In the genomic region with DNA sequence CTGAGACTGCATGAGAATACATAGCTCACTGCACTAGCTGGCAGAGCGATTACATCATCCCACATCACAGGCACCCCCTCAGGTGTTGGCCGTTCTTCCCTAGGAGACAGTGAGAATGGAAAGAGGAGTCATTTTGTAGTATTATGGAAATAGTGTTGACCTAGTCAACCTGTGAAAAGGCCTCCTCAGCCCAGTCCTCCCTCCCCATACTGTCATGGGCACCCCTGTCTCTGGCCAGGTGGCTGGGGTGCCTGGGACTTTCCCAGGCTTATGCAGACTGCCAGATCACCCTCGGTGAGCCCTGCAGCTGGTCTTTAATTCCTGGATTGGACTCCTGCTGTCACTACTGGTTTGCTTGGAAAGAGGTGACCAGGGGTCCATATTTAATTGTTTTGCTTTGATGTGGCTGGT, we compare ENCODE assay signal across 15 cellular contexts. TPM values are rescaled to one million over a fixed set of nuclear protein-coding genes. Genes with fewer than 3 reads are reported as not detected.
A peak's percentile ranks its signal among the peaks of the same experiment; 100 is the strongest.
DNase-seq lines count a peak whose midpoint lies in the region; ATAC-seq and TF ChIP-seq lines count a peak whose summit lies in the region.
"Had no signal": no experiment of that assay in that cellular context is flagged by ENCODE, and none has a peak within 500 bp of the region (broad histone marks: within the 10 kb centered on the region; RNA-seq: fewer than 3 reads in every experiment).

No MANE protein-coding gene starts in this region.

- peak overlapping the region; percentile 38 for H3K27ac Mint-ChIP-seq in activated CD4-positive, alpha-beta T cell treated with anti-CD3 and anti-CD28 coated beads, Interleukin-2, amount 10 ng/mL, durations not matched to agents 24 days and 14 days

- no peak for ATAC-seq in sciatic nerve
- ATAC-seq in GM19463 (IDR thresholded peaks at IDR 0.05; ENCODE audit: unreplicated experiment) = no peak
- no peak for ATAC-seq in GM21528 (IDR thresholded peaks at IDR 0.05; ENCODE audit: low FRiP score, unreplicated experiment)
- ATAC-seq: heart left ventricle had no signal

- CTCF ChIA-PET in mammary epithelial cell (lab: Charles Lee; ENCODE audit: low non-redundant PET) = no interaction called here
- CTCF ChIA-PET in PC-9 (lab: Charles Lee) = no interaction called here

- dilution Hi-C loops in mammary epithelial cell (cut with HindIII; ENCODE audit: low sequenced_read_pairs) = no loop called here

- H3K9ac ChIP-seq in Loucy (ENCODE audit: low read depth, low read length, poor library complexity, severe bottlenecking) (peak overlapping the region; percentile 79), mammary epithelial cell (ENCODE audit: insufficient read depth, low read length) (no peak overlapping the region)
- H3K9ac ChIP-seq: parathyroid adenoma had no signal

- peak overlapping the region; percentile 92 for H3K4me3 ChIP-seq in Loucy (ENCODE audit: low read length, poor library complexity, severe bottlenecking)
- no peak overlapping the region for H3K4me3 ChIP-seq in mammary epithelial cell (replicated peaks in 1 of 3; ENCODE audit: insufficient read depth in 1 of 3, low read depth in 2 of 3, low read length in 3 of 3)
- no peak overlapping the region for H3K4me3 ChIP-seq in PC-9
- H3K4me3 ChIP-seq: adrenal gland had no signal

- no peaks in the 10 kb centered on the region for H3K9me2 ChIP-seq in Loucy (replicated peaks; ENCODE audit: low read depth, low read length)
- no peaks in the 10 kb centered on the region for H3K9me2 ChIP-seq in PC-9 (ENCODE audit: insufficient read depth)

- H3K27me3 Mint-ChIP-seq in activated CD4-positive, alpha-beta T cell treated with anti-CD3 and anti-CD28 coated beads, Interleukin-2, amount 10 ng/mL, durations not matched to agents 24 days and 14 days = no peaks in the 10 kb centered on the region

- H3K36me3 Mint-ChIP-seq in activated CD4-positive, alpha-beta T cell treated with anti-CD3 and anti-CD28 coated beads, Interleukin-2, amount 10 ng/mL, durations not matched to agents 24 days and 14 days (ENCODE audit: low read depth) = peaks cover 17% of the 10 kb centered on the region

- TF ChIP-seq CTCF in Loucy (conservative IDR thresholded peaks at IDR 0.05; ENCODE audit: low read length) (no peak), mammary epithelial cell (conservative IDR thresholded peaks at IDR 0.05 in 1 of 2, IDR thresholded peaks at IDR 0.05 in 1 of 2; ENCODE audit: extremely low read depth in 1 of 2, insufficient read depth in 1 of 2, low read depth in 1 of 2, low read length in 2 of 2) (no peak), PC-9 (conservative IDR thresholded peaks at IDR 0.05) (no peak)

- H3K79me2 ChIP-seq in Loucy (ENCODE audit: insufficient read depth, low read length) (peaks cover 88% of the 10 kb centered on the region), mammary epithelial cell (ENCODE audit: insufficient read depth, low read length) (peaks cover 75% of the 10 kb centered on the region), PC-9 (ENCODE audit: low read depth) (peaks cover 16% of the 10 kb centered on the region)

- H3K27me3 ChIP-seq in Loucy (ENCODE audit: insufficient read depth, low read length, poor library complexity, severe bottlenecking) = no peaks in the 10 kb centered on the region
- no peaks in the 10 kb centered on the region for H3K27me3 ChIP-seq in mammary epithelial cell (ENCODE audit: insufficient read depth, low read length)
- H3K27me3 ChIP-seq in PC-9 (ENCODE audit: insufficient read depth, low read depth) = no peaks in the 10 kb centered on the region
- H3K27me3 ChIP-seq: adrenal gland, heart left ventricle had no signal

- in situ Hi-C loops in mammary epithelial cell (cut with MboI; ENCODE audit: low sequenced_read_pairs in 2 of 2) = no loop called here

- BruUV-seq in mammary epithelial cell (replicated peaks; lab: Mats Ljungman, UMichigan) = no TSS peak
- BruUV-seq in PC-9 (replicated peaks; lab: Mats Ljungman, UMichigan) = no TSS peak

- H3K4me1 Mint-ChIP-seq in activated CD4-positive, alpha-beta T cell treated with anti-CD3 and anti-CD28 coated beads, Interleukin-2, amount 10 ng/mL, durations not matched to agents 24 days and 14 days = peaks cover 56% of the 10 kb centered on the region

- H2AFZ ChIP-seq in Loucy (ENCODE audit: low read length) (no peak overlapping the region), mammary epithelial cell (ENCODE audit: low read depth, low read length) (no peak overlapping the region), PC-9 (no peak overlapping the region)
- H2AFZ ChIP-seq: parathyroid adenoma had no signal

- H3K36me3 ChIP-seq in Loucy (ENCODE audit: insufficient read depth, low read length) = no peaks in the 10 kb centered on the region
- H3K36me3 ChIP-seq in mammary epithelial cell (ENCODE audit: insufficient read depth, low read length) = no peaks in the 10 kb centered on the region
- H3K36me3 ChIP-seq in PC-9 (ENCODE audit: low read depth) = no peaks in the 10 kb centered on the region
- H3K36me3 ChIP-seq: adrenal gland, heart left ventricle, left ventricle myocardium inferior had no signal

- H3K9me3 Mint-ChIP-seq in activated CD4-positive, alpha-beta T cell treated with anti-CD3 and anti-CD28 coated beads, Interleukin-2, amount 10 ng/mL, durations not matched to agents 24 days and 14 days = no peaks in the 10 kb centered on the region

- peak overlapping the region; percentile 92 for H3K4me3 Mint-ChIP-seq in activated CD4-positive, alpha-beta T cell treated with anti-CD3 and anti-CD28 coated beads, Interleukin-2, amount 10 ng/mL, durations not matched to agents 24 days and 14 days

- DNase-seq in activated CD4-positive, alpha-beta T cell treated with anti-CD3 and anti-CD28 coated beads, Interleukin-2, amount 10 ng/mL, durations not matched to agents 24 days and 14 days = no peak
- no peak for DNase-seq in activated CD4-positive, alpha-beta T cell treated with anti-CD3 and anti-CD28 coated beads for 4 hours
- DNase-seq in mammary epithelial cell (peak; percentile 31), sciatic nerve (ENCODE audit: low spot score) (peak; percentile 13), PC-9 (no peak)
- DNase-seq: ACHN; EL; stimulated activated CD4-positive, alpha-beta T cell treated with anti-CD3 and anti-CD28 coated beads, Interleukin-4, amount 100 ng/mL, for 24 hours had no signal

- H3K9me3 ChIP-seq in Loucy (ENCODE audit: insufficient read depth, low read depth, low read length) (no peaks in the 10 kb centered on the region), mammary epithelial cell (replicated peaks; ENCODE audit: insufficient read depth, low read length) (no peaks in the 10 kb centered on the region), PC-9 (ENCODE audit: insufficient read depth, low read depth) (no peaks in the 10 kb centered on the region)
- H3K9me3 ChIP-seq: adrenal gland, heart left ventricle, left ventricle myocardium inferior had no signal

- H3K4me1 ChIP-seq in Loucy (ENCODE audit: insufficient read depth, low read length, poor library complexity, severe bottlenecking) (peaks cover 75% of the 10 kb centered on the region), mammary epithelial cell (ENCODE audit: insufficient read depth, low read length) (peaks cover 7% of the 10 kb centered on the region), PC-9 (replicated peaks; ENCODE audit: insufficient read depth) (peaks cover 10% of the 10 kb centered on the region; the same call in 1 of the 2 replicates)

- peaks cover 36% of the 10 kb centered on the region for H4K20me1 ChIP-seq in Loucy (ENCODE audit: insufficient read depth, low read length, poor library complexity, severe bottlenecking)
- no peaks in the 10 kb centered on the region for H4K20me1 ChIP-seq in mammary epithelial cell (ENCODE audit: insufficient read depth, low read length)
- H4K20me1 ChIP-seq in PC-9 (ENCODE audit: insufficient read depth) = no peaks in the 10 kb centered on the region; the same call in 1 of the 2 replicates

- intact Hi-C loops in activated CD4-positive, alpha-beta T cell treated with anti-CD3 and anti-CD28 coated beads, Interleukin-2, amount 10 ng/mL, durations not matched to agents 24 days and 14 days (cut with micrococcal nuclease) = no loop called here
- intact Hi-C loops in mammary epithelial cell (cut with micrococcal nuclease) = no loop called here
- intact Hi-C loops in sciatic nerve (cut with DNase I) = no loop called here
- intact Hi-C loops in PC-9 (cut with micrococcal nuclease; ENCODE audit: unreplicated experiment) = no loop called here

- peaks cover 8% of the 10 kb centered on the region; the same call in 1 of the 2 replicates for H3F3A ChIP-seq in Loucy (ENCODE audit: low read depth)
- no peaks in the 10 kb centered on the region for H3F3A ChIP-seq in PC-9 (ENCODE audit: insufficient read depth, low read depth)

- POLR2A ChIA-PET in PC-9 (lab: Charles Lee; ENCODE audit: unreplicated experiment) = no interaction called here

- no peak overlapping the region for H3K27ac ChIP-seq in mammary epithelial cell (ENCODE audit: insufficient read depth, low read depth, low read length)
- H3K27ac ChIP-seq in PC-9 = no peak overlapping the region
- H3K27ac ChIP-seq: parathyroid adenoma had no signal

- WGBS in mammary epithelial cell (ENCODE audit: low coverage, missing lambda C conversion rate) = 53% methylated on average over 3 of the region's 3 CpGs

- H3K4me2 ChIP-seq in Loucy (ENCODE audit: low read depth, low read length, poor library complexity, severe bottlenecking) (peak overlapping the region; percentile 95), mammary epithelial cell (ENCODE audit: insufficient read depth, low read depth, low read length) (no peak overlapping the region), PC-9 (no peak overlapping the region)

RNA-seq across cellular contexts. Expression of a gene that starts 4.0 kb away (rescaled TPM):
- 10.3 and 10.5 TPM in 2 replicates for total RNA-seq in activated CD4-positive, alpha-beta T cell treated with anti-CD3 and anti-CD28 coated beads, Interleukin-2, amount 10 ng/mL, durations not matched to agents 24 days and 14 days
- total RNA-seq in mammary epithelial cell = 10 to 100 TPM; 18.0 to 18.7 TPM
- 17.3 TPM for polyA plus RNA-seq in mammary epithelial cell
- polyA minus RNA-seq in mammary epithelial cell = 18.8 TPM
- total RNA-seq in sciatic nerve = 54.3 TPM
- total RNA-seq in PC-9 (2021) = 18.4 and 18.8 TPM in 2 replicates

Comparison
In these comparisons a context has a peak if more than half of its experiments do, and no peak if none do; other contexts are left out.
1. DNase-seq: peak in mammary epithelial cell (single experiment) and sciatic nerve (single experiment); none in activated CD4-positive, alpha-beta T cell treated with anti-CD3 and anti-CD28 coated beads, Interleukin-2, amount 10 ng/mL, durations not matched to agents 24 days and 14 days (single experiment), activated CD4-positive, alpha-beta T cell treated with anti-CD3 and anti-CD28 coated beads for 4 hours (0 of 2) and PC-9 (0 of 2).